In genomic region chr18:48153641-48154481, GRCh38 we compare ENCODE assay signal across 14 cellular contexts.
DNase-seq lines count a peak whose midpoint lies in the region; ATAC-seq, FAIRE-seq and TF ChIP-seq lines count a peak whose summit lies in the region.
"Had no signal": no experiment of that assay in that cellular context is flagged by ENCODE, and none has a peak within 500 bp of the region (broad histone marks: within the 10 kb centered on the region; RNA-seq: fewer than 3 reads in every experiment).

No MANE protein-coding gene starts in this region.

- peak; percentile 88 for ATAC-seq in omental fat pad (ENCODE audit: low FRiP score)
- ATAC-seq: natural killer cell; stimulated activated naive B cell treated with anti-CD40 and anti-IgM and Interleukin-4, amounts not matched to agents 10 μg/mL and 1 μg/mL and 100 μg/mL, for 72 hours had no signal

- no peak for FAIRE-seq in RCC 7860 (lab: Jason Lieb, UNC)

- peak; percentile 1 for DNase-seq in AG09309 (ENCODE audit: low read depth)
- DNase-seq in RCC 7860 (ENCODE audit: low spot score), result peak; percentile 17
- DNase-seq in fibroblast of mammary gland (ENCODE audit: low read depth), result peak; percentile 77
- no peak for DNase-seq in omental fat pad (ENCODE audit: low spot score)
- DNase-seq in DMS114 treated with DMSO at 0.1 percent for 48 hours (lab: John Stamatoyannopoulos, UW; ENCODE audit: unreplicated experiment), result no peak
- no peak for DNase-seq in NCI-H524 (lab: John Stamatoyannopoulos, UW)
- no peak for DNase-seq in stimulated activated CD4-positive, alpha-beta T cell treated with anti-CD3 and anti-CD28 coated beads, Interleukin-2, amount 100 ng/mL, for 48 hours
- no peak for DNase-seq in middle frontal gyrus (ENCODE audit: extremely low spot score, low spot score)
- DNase-seq: activated CD4-positive, alpha-beta T cell treated with anti-CD3 and anti-CD28 coated beads, Interleukin-2, amount 50 U/mL, for 1 hour; activated naive CD4-positive, alpha-beta T cell treated with anti-CD3 and anti-CD28 coated beads, Interleukin-2, amount 10 ng/mL, durations not matched to agents 7 days and 5 days; C1 segment of cervical spinal cord; natural killer cell; NCI-H748 treated with DMSO at 0.1 percent for 48 hours; stimulated activated naive B cell treated with anti-CD40 and anti-IgM and Interleukin-4, amounts not matched to agents 10 μg/mL and 1 μg/mL and 100 μg/mL, for 72 hours had no signal

- H3K4me3 ChIP-seq in AG09309 (ENCODE audit: control insufficient read depth, low read depth, low read length) (no peak overlapping the region), fibroblast of mammary gland (ENCODE audit: control insufficient read depth, low read depth, low read length) (no peak overlapping the region)

- TF ChIP-seq CTCF in AG09309 (IDR thresholded peaks at IDR 0.05; ENCODE audit: control insufficient read depth, insufficient read depth, low read depth, low read length, missing control alignments) (no peak), fibroblast of mammary gland (conservative IDR thresholded peaks at IDR 0.05; ENCODE audit: control insufficient read depth, insufficient read depth, low read depth, low read length) (no peak), omental fat pad (IDR thresholded peaks at IDR 0.05) (no peak)

Comparison
In these comparisons a context has a peak if more than half of its experiments do, and no peak if none do; other contexts are left out.
1. DNase-seq: peak in AG09309 (single experiment), RCC 7860 (single experiment) and fibroblast of mammary gland (single experiment); none in omental fat pad (single experiment), DMS114 treated with DMSO at 0.1 percent for 48 hours (single experiment), NCI-H524 (0 of 2), stimulated activated CD4-positive, alpha-beta T cell treated with anti-CD3 and anti-CD28 coated beads, Interleukin-2, amount 100 ng/mL, for 48 hours (0 of 2) and middle frontal gyrus (single experiment).